In the genomic region with DNA sequence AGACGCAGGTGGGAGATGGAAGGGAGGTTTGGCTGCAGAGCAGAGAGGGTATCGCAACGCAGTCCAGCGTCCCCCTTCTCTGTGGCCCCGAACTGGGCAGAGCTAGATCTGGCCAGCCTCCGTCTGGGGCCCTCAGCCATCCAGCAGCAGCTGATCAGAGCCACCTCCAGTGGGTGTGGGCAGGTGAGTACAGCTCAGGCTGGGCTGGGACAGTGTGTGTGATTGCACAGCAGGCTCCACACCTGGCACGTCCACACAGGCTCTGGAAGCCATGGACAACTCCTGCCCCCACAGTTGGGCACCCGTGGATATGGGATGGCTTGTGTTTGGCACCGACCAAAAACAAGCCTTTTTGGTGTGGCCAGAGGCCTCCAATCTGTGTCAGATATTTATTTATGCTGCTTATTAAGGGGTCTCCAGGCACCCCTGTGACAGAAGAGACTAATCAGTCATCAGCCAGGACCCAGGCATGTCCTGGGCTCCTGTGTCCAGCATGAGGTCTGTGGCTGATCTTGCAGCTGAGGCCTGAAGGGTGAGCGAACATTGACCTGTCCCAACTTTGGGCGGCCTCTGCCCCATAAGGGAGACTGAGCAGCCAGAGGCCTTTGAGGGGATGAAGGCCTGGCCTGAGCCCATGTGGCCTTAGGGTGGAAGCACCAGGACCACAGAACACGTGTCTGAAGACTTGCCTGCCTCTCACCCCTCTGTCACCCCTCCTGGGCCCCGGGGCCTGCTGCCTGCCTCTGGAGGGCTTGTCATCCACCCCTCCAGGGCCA, we compare ENCODE assay signal across 10 cellular contexts. TPM values are rescaled to one million over a fixed set of nuclear protein-coding genes. Genes with fewer than 3 reads are reported as not detected.
A peak's percentile ranks its signal among the peaks of the same experiment; 100 is the strongest.
DNase-seq lines count a peak whose midpoint lies in the region; ATAC-seq and TF ChIP-seq lines count a peak whose summit lies in the region.
"Had no signal": no experiment of that assay in that cellular context is flagged by ENCODE, and none has a peak within 500 bp of the region (broad histone marks: within the 10 kb centered on the region; RNA-seq: fewer than 3 reads in every experiment).

No MANE protein-coding gene starts in this region.

- H3K36me3 Mint-ChIP-seq in activated CD4-positive, alpha-beta T cell treated with anti-CD3 and anti-CD28 coated beads for 36 hours (ENCODE audit: low read depth), result peaks cover 23% of the 10 kb centered on the region
- H3K36me3 Mint-ChIP-seq in activated T-helper 1 cell treated with anti-CD3 and anti-CD28 coated beads, Interleukin-12 subunit alpha, Interleukin-12 subunit beta, Interleukin-2, Interleukin-4 antibody, amounts not matched to agents 30 ng/mL and 10 ng/mL and 1 ng/mL, durations not matched to agents 14 hours and 24 hours and 36 hours (ENCODE audit: low read depth), result peaks cover 25% of the 10 kb centered on the region

- ATAC-seq in activated CD4-positive, alpha-beta T cell treated with anti-CD3 and anti-CD28 coated beads for 36 hours, result no peak
- peak; percentile 1 for ATAC-seq in left colon
- ATAC-seq in thoracic aorta (ENCODE audit: insufficient number of reproducible peaks, low FRiP score, low read depth), result no peak
- ATAC-seq in HG03025 (IDR thresholded peaks at IDR 0.05; ENCODE audit: low FRiP score, unreplicated experiment), result no peak

- POLR2A ChIA-PET in activated CD4-positive, alpha-beta T cell treated with anti-CD3 and anti-CD28 coated beads for 36 hours (lab: Charles Lee), result no interaction called here

- peaks cover 15% of the 10 kb centered on the region for H3K4me1 Mint-ChIP-seq in activated CD4-positive, alpha-beta T cell treated with anti-CD3 and anti-CD28 coated beads for 36 hours
- peaks cover 11% of the 10 kb centered on the region for H3K4me1 Mint-ChIP-seq in activated T-helper 1 cell treated with anti-CD3 and anti-CD28 coated beads, Interleukin-12 subunit alpha, Interleukin-12 subunit beta, Interleukin-2, Interleukin-4 antibody, amounts not matched to agents 30 ng/mL and 10 ng/mL and 1 ng/mL, durations not matched to agents 14 hours and 24 hours and 36 hours (ENCODE audit: low read depth)

- in situ Hi-C loops in KBM-7 (cut with MboI; ENCODE audit: low pct_unique_long_range_greater_than_20kb, low sequenced_read_pairs), result no loop called here

- no peaks in the 10 kb centered on the region for H3K27me3 Mint-ChIP-seq in activated CD4-positive, alpha-beta T cell treated with anti-CD3 and anti-CD28 coated beads for 36 hours
- H3K27me3 Mint-ChIP-seq in activated T-helper 1 cell treated with anti-CD3 and anti-CD28 coated beads, Interleukin-12 subunit alpha, Interleukin-12 subunit beta, Interleukin-2, Interleukin-4 antibody, amounts not matched to agents 30 ng/mL and 10 ng/mL and 1 ng/mL, durations not matched to agents 14 hours and 24 hours and 36 hours (ENCODE audit: insufficient read depth), result no peaks in the 10 kb centered on the region

- peak overlapping the region; percentile 97 for H3K27ac ChIP-seq in thoracic aorta

- CTCF ChIA-PET in activated CD4-positive, alpha-beta T cell treated with anti-CD3 and anti-CD28 coated beads for 36 hours (lab: Charles Lee), result interaction anchor here (0.6 to 5.5 kb wide), 5 partner anchors 8 to 122 kb away, joined by 3 to 57 read pairs (median 3); no protein-coding TSS in a partner anchor

- peaks cover 18 to 42% of the 10 kb centered on the region in 2 donors for H3K4me1 ChIP-seq in thoracic aorta (ENCODE audit: control insufficient read depth in 1 of 2, low read depth in 2 of 2)

- TF ChIP-seq CTCF in thoracic aorta (IDR thresholded peaks at IDR 0.05), result no peak

- no peak for DNase-seq in activated CD4-positive, alpha-beta T cell treated with anti-CD3 and anti-CD28 coated beads for 36 hours
- no peak for DNase-seq in activated CD4-positive, alpha-beta T cell treated with anti-CD3 and anti-CD28 coated beads, Interleukin-2, amount 50 U/mL, for 4 hours
- DNase-seq in activated T-helper 1 cell treated with anti-CD3 and anti-CD28 coated beads, Interleukin-12 subunit alpha, Interleukin-12 subunit beta, Interleukin-2, Interleukin-4 antibody, amounts not matched to agents 30 ng/mL and 10 ng/mL and 1 ng/mL, durations not matched to agents 14 hours and 24 hours and 36 hours (ENCODE audit: low spot score), result no peak
- no peak for DNase-seq in left colon
- no peak for DNase-seq in thoracic aorta (ENCODE audit: low spot score)
- DNase-seq in KBM-7, result no peak
- DNase-seq in NCI-H2029 treated with DMSO at 0.1 percent for 48 hours (lab: John Stamatoyannopoulos, UW), result no peak
- DNase-seq: NCI-H446 had no signal

- no peak overlapping the region for H3K4me3 ChIP-seq in thoracic aorta

- no peaks in the 10 kb centered on the region for H3K9me3 ChIP-seq in thoracic aorta

- no peak overlapping the region for H3K4me3 Mint-ChIP-seq in activated CD4-positive, alpha-beta T cell treated with anti-CD3 and anti-CD28 coated beads for 36 hours
- H3K4me3 Mint-ChIP-seq in activated T-helper 1 cell treated with anti-CD3 and anti-CD28 coated beads, Interleukin-12 subunit alpha, Interleukin-12 subunit beta, Interleukin-2, Interleukin-4 antibody, amounts not matched to agents 30 ng/mL and 10 ng/mL and 1 ng/mL, durations not matched to agents 14 hours and 24 hours and 36 hours, result no peak overlapping the region

- H3K9me3 Mint-ChIP-seq in activated CD4-positive, alpha-beta T cell treated with anti-CD3 and anti-CD28 coated beads for 36 hours (ENCODE audit: low read depth), result no peaks in the 10 kb centered on the region
- no peaks in the 10 kb centered on the region for H3K9me3 Mint-ChIP-seq in activated T-helper 1 cell treated with anti-CD3 and anti-CD28 coated beads, Interleukin-12 subunit alpha, Interleukin-12 subunit beta, Interleukin-2, Interleukin-4 antibody, amounts not matched to agents 30 ng/mL and 10 ng/mL and 1 ng/mL, durations not matched to agents 14 hours and 24 hours and 36 hours

- no peaks in the 10 kb centered on the region for H3K27me3 ChIP-seq in thoracic aorta (replicated peaks; ENCODE audit: insufficient read depth)

- H3K36me3 ChIP-seq in thoracic aorta, result peaks cover 42% of the 10 kb centered on the region

- peak overlapping the region; percentile 72 for H3K27ac Mint-ChIP-seq in activated CD4-positive, alpha-beta T cell treated with anti-CD3 and anti-CD28 coated beads for 36 hours
- peak overlapping the region; percentile 48 for H3K27ac Mint-ChIP-seq in activated T-helper 1 cell treated with anti-CD3 and anti-CD28 coated beads, Interleukin-12 subunit alpha, Interleukin-12 subunit beta, Interleukin-2, Interleukin-4 antibody, amounts not matched to agents 30 ng/mL and 10 ng/mL and 1 ng/mL, durations not matched to agents 14 hours and 24 hours and 36 hours

- intact Hi-C loops in activated CD4-positive, alpha-beta T cell treated with anti-CD3 and anti-CD28 coated beads for 36 hours (cut with DNase I, micrococcal nuclease), result loop anchor here (1.0 to 2.0 kb wide), 2 partner anchors 121 to 122 kb away; no protein-coding TSS in a partner anchor
- intact Hi-C loops in activated T-helper 1 cell treated with anti-CD3 and anti-CD28 coated beads, Interleukin-12 subunit alpha, Interleukin-12 subunit beta, Interleukin-2, Interleukin-4 antibody, amounts not matched to agents 30 ng/mL and 10 ng/mL and 1 ng/mL, durations not matched to agents 14 hours and 24 hours and 36 hours (cut with micrococcal nuclease), result loop anchor here (1.0 kb wide), 1 partner anchor 121 kb away; no protein-coding TSS in a partner anchor
- intact Hi-C loops in left colon (cut with DNase I, micrococcal nuclease), result no loop called here

RNA-seq across cellular contexts. Expression of a gene that starts 18.6 kb away (rescaled TPM):
- total RNA-seq in activated CD4-positive, alpha-beta T cell treated with anti-CD3 and anti-CD28 coated beads for 36 hours, result 10 to 100 TPM; 18.3 to 24.6 TPM
- total RNA-seq in activated T-helper 1 cell treated with anti-CD3 and anti-CD28 coated beads, Interleukin-12 subunit alpha, Interleukin-12 subunit beta, Interleukin-2, Interleukin-4 antibody, amounts not matched to agents 30 ng/mL and 10 ng/mL and 1 ng/mL, durations not matched to agents 14 hours and 24 hours and 36 hours, result 51.8 and 52.0 TPM in 2 replicates
- total RNA-seq in left colon, result 10 to 100 TPM; 10.9 to 15.9 TPM
- total RNA-seq in thoracic aorta, result 10 to 100 TPM; 17.6 to 38.1 TPM

RNA-seq across cellular contexts. Expression of a gene that starts 35.2 kb away (rescaled TPM):
- total RNA-seq in activated CD4-positive, alpha-beta T cell treated with anti-CD3 and anti-CD28 coated beads for 36 hours, result not detected
- not detected in 2 replicates for total RNA-seq in activated T-helper 1 cell treated with anti-CD3 and anti-CD28 coated beads, Interleukin-12 subunit alpha, Interleukin-12 subunit beta, Interleukin-2, Interleukin-4 antibody, amounts not matched to agents 30 ng/mL and 10 ng/mL and 1 ng/mL, durations not matched to agents 14 hours and 24 hours and 36 hours
- 1 to 10 TPM in 1 of 2 donors, under 1 TPM in 1; 0.37 to 2.0 TPM for total RNA-seq in left colon
- total RNA-seq in thoracic aorta, result 100 to 1,000 TPM in 1 of 2 donors, 10 to 100 TPM in 1; 73.2 to 112 TPM
- total RNA-seq: pulmonary artery endothelial cell had no signal

RNA-seq across cellular contexts. Expression of a gene that starts 56.7 kb away (rescaled TPM):
- 100 to 1,000 TPM in 1 of 2 experiments, 10 to 100 TPM in 1; 95.4 to 106 TPM for total RNA-seq in activated CD4-positive, alpha-beta T cell treated with anti-CD3 and anti-CD28 coated beads for 36 hours
- total RNA-seq in activated T-helper 1 cell treated with anti-CD3 and anti-CD28 coated beads, Interleukin-12 subunit alpha, Interleukin-12 subunit beta, Interleukin-2, Interleukin-4 antibody, amounts not matched to agents 30 ng/mL and 10 ng/mL and 1 ng/mL, durations not matched to agents 14 hours and 24 hours and 36 hours, result 99.1 and 101 TPM in 2 replicates
- total RNA-seq in left colon (100 to 1,000 TPM; 271 to 289 TPM), thoracic aorta (10 to 100 TPM; 52.1 to 57.8 TPM)

RNA-seq across cellular contexts. Expression of a gene that starts 57.1 kb away (rescaled TPM):
- 10 to 100 TPM; 54.5 to 61.1 TPM for total RNA-seq in activated CD4-positive, alpha-beta T cell treated with anti-CD3 and anti-CD28 coated beads for 36 hours
- 83.7 and 96.8 TPM in 2 replicates for total RNA-seq in activated T-helper 1 cell treated with anti-CD3 and anti-CD28 coated beads, Interleukin-12 subunit alpha, Interleukin-12 subunit beta, Interleukin-2, Interleukin-4 antibody, amounts not matched to agents 30 ng/mL and 10 ng/mL and 1 ng/mL, durations not matched to agents 14 hours and 24 hours and 36 hours
- total RNA-seq in left colon (10 to 100 TPM; 32.1 to 35.3 TPM), thoracic aorta (10 to 100 TPM; 13.8 to 28.7 TPM)

Comparison
In these comparisons a context has a peak if more than half of its experiments do, and no peak if none do; other contexts are left out.
1. RNA of a gene that starts 35.2 kb away (total RNA-seq): 73.2 to 112 TPM in thoracic aorta; 0.37 to 2.0 TPM in left colon, not detected in activated CD4-positive, alpha-beta T cell treated with anti-CD3 and anti-CD28 coated beads for 36 hours and not detected in activated T-helper 1 cell treated with anti-CD3 and anti-CD28 coated beads, Interleukin-12 subunit alpha, Interleukin-12 subunit beta, Interleukin-2, Interleukin-4 antibody, amounts not matched to agents 30 ng/mL and 10 ng/mL and 1 ng/mL, durations not matched to agents 14 hours and 24 hours and 36 hours; every median in the first group is over 10 times any median in the second.
2. intact Hi-C loops: an anchor here in activated CD4-positive, alpha-beta T cell treated with anti-CD3 and anti-CD28 coated beads for 36 hours (1.0 to 2.0 kb wide) and activated T-helper 1 cell treated with anti-CD3 and anti-CD28 coated beads, Interleukin-12 subunit alpha, Interleukin-12 subunit beta, Interleukin-2, Interleukin-4 antibody, amounts not matched to agents 30 ng/mL and 10 ng/mL and 1 ng/mL, durations not matched to agents 14 hours and 24 hours and 36 hours (1.0 kb wide); none called in left colon.